In the genomic region with DNA sequence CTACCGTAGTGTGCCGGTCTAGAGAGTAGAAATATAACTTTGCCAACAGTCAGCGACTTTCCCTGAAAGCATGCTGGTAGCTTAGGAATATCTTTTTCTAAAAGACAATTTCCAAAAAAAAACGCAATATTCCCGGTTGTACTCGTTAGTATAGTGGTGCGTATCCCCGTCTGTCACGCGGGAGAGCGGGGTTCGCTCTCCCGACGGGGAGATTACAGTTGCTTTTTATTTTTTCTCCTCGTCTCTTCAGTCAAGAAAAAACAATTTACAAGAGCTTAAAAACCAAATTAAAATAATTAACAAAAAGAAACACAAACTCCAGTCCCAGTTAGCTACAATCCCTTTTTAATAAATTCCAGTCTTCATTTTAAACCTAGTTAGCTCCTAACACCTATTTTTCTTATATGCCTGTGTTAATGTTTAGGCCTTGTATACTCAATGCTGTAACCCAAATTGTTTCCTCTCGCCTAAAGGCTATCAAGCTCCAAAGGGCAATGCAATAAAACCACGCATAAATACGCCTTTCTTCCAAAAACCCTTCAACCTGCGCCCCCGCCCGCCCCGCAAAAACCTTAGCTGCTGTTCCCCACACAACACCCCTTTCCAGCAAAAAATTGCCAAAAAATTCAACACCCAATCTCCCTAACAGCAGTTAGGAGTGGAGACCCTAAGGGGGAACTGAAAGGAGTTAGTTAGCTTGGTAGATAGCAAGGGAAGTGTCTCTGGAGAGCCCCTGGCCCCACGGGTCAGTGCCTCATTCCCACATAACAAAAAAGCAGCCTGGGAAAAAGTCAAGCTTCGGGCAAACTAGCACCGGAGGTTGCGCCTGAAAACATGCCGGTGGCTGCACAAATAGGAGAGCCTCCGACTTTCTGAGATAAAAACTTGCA, we compare ENCODE assay signal across 8 cellular contexts. TPM values are rescaled to one million over a fixed set of nuclear protein-coding genes. Genes with fewer than 3 reads are reported as not detected.
DNase-seq lines count a peak whose midpoint lies in the region; ATAC-seq and TF ChIP-seq lines count a peak whose summit lies in the region.

No MANE protein-coding gene starts in this region.

- peak overlapping the region; percentile 66 for H3K4me3 Mint-ChIP-seq in Caco-2 (ENCODE audit: unreplicated experiment)

- H3K27ac Mint-ChIP-seq in Caco-2 (ENCODE audit: unreplicated experiment) = no peak overlapping the region

- H3K36me3 ChIP-seq in Caco-2 (ENCODE audit: control insufficient read depth, insufficient read depth, low read length) (no peaks in the 10 kb centered on the region), PC-3 (ENCODE audit: low read depth, low read length) (no peaks in the 10 kb centered on the region), neutrophil (no peaks in the 10 kb centered on the region)

- peak overlapping the region; percentile 73; the same call in 1 of the 2 replicates for H3K9ac ChIP-seq in PC-3 (ENCODE audit: low read length)

- CTCF ChIA-PET in Caco-2 (lab: Charles Lee) = interaction anchor here (0.6 kb wide), 1 partner anchor 318 kb away, joined by 8 read pairs; no protein-coding TSS in a partner anchor
- CTCF ChIA-PET in PC-3 (lab: Charles Lee) = no interaction called here
- CTCF ChIA-PET in RWPE1 (lab: Yijun Ruan, JAX) = interaction anchor here (1.2 kb wide), 1 partner anchor 206 kb away, joined by 3 read pairs; no protein-coding TSS in a partner anchor

- no TSS peak for BruUV-seq in Caco-2 (replicated peaks; lab: Mats Ljungman, UMichigan)
- BruUV-seq in PC-3 (replicated peaks; lab: Mats Ljungman, UMichigan) = no TSS peak

- peaks cover 10% of the 10 kb centered on the region for H3K4me1 Mint-ChIP-seq in Caco-2 (ENCODE audit: low read depth, unreplicated experiment)

- no peak overlapping the region for H3K27ac ChIP-seq in PC-3 (ENCODE audit: low read length)
- H3K27ac ChIP-seq in neutrophil = peak overlapping the region; percentile 89
- no peak overlapping the region for H3K27ac ChIP-seq in RWPE1

- no peak for TF ChIP-seq POLR2A in erythroblast (IDR thresholded peaks at IDR 0.05; ENCODE audit: low read length)

- TF ChIP-seq CTCF in Caco-2 (IDR thresholded peaks at IDR 0.05; ENCODE audit: insufficient read depth in 1 of 2, low read depth in 1 of 2, low read length in 1 of 2, severe bottlenecking in 1 of 2, unreplicated experiment in 1 of 2) (no peak), PC-3 (conservative IDR thresholded peaks at IDR 0.05; ENCODE audit: low read depth, low read length) (no peak), neutrophil (IDR thresholded peaks at IDR 0.05) (no peak), RWPE1 (conservative IDR thresholded peaks at IDR 0.05; ENCODE audit: low read depth) (no peak)

- H3K36me3 Mint-ChIP-seq in Caco-2 (ENCODE audit: insufficient read depth, unreplicated experiment) = peaks cover 14% of the 10 kb centered on the region

- H3K9me2 ChIP-seq in PC-3 (replicated peaks; ENCODE audit: low read length) = no peaks in the 10 kb centered on the region

- no peaks in the 10 kb centered on the region for H4K20me1 ChIP-seq in PC-3 (ENCODE audit: low read length)

- no peaks in the 10 kb centered on the region for H3F3A ChIP-seq in PC-3 (ENCODE audit: low read length, unreplicated experiment)

- intact Hi-C loops in Caco-2 (cut with micrococcal nuclease; ENCODE audit: unreplicated experiment) = loop anchor here (5.0 kb wide), 1 partner anchor 80 kb away; no protein-coding TSS in a partner anchor
- intact Hi-C loops in PC-3 (cut with micrococcal nuclease) = loop anchor here (2.0 to 10.0 kb wide), 3 partner anchors 45 to 137 kb away; no protein-coding TSS in a partner anchor

- DNase-seq in Caco-2 (no peak), PC-3 (no peak), erythroblast (lab: John Stamatoyannopoulos, UW) (peak; percentile 47 to 55), RWPE1 (ENCODE audit: low spot score) (no peak), Ammon's horn (ENCODE audit: low spot score) (no peak), NCI-H2196 treated with DMSO at 0.1 percent for 48 hours (lab: John Stamatoyannopoulos, UW; ENCODE audit: unreplicated experiment) (no peak), DMS 273 (lab: John Stamatoyannopoulos, UW; ENCODE audit: unreplicated experiment) (no peak)

- H3K4me2 ChIP-seq in PC-3 (ENCODE audit: low read length) = peak overlapping the region; percentile 85

- no peaks in the 10 kb centered on the region for H3K27me3 ChIP-seq in Caco-2 (replicated peaks; ENCODE audit: control insufficient read depth, insufficient read depth, low read length)
- H3K27me3 ChIP-seq in PC-3 (ENCODE audit: low read length) = no peaks in the 10 kb centered on the region
- no peaks in the 10 kb centered on the region for H3K27me3 ChIP-seq in neutrophil

- no peaks in the 10 kb centered on the region for H3K79me2 ChIP-seq in PC-3 (ENCODE audit: low read length)

- no peaks in the 10 kb centered on the region for H3K4me1 ChIP-seq in Caco-2
- H3K4me1 ChIP-seq in PC-3 (ENCODE audit: insufficient read depth, low read length) = peaks cover 12% of the 10 kb centered on the region
- H3K4me1 ChIP-seq in neutrophil (ENCODE audit: control insufficient read depth in 1 of 2, insufficient read depth in 1 of 2, low read depth in 1 of 2, low read length in 1 of 2) = peaks cover 44 to 52% of the 10 kb centered on the region in 2 experiments

- no peak overlapping the region for H3K4me3 ChIP-seq in Caco-2 (ENCODE audit: low read depth, low read length)
- peak overlapping the region; percentile 69 for H3K4me3 ChIP-seq in PC-3 (ENCODE audit: low read length)
- peak overlapping the region; percentile 31 to 36 for H3K4me3 ChIP-seq in neutrophil (ENCODE audit: low read depth in 1 of 2, low read length in 1 of 2)

- no peaks in the 10 kb centered on the region for H3K27me3 Mint-ChIP-seq in Caco-2 (ENCODE audit: insufficient read depth, unreplicated experiment)

- ATAC-seq in PC-3 = no peak

- H2AFZ ChIP-seq in PC-3 (ENCODE audit: low read length) = peak overlapping the region; percentile 84

- no peaks in the 10 kb centered on the region for H3K9me3 ChIP-seq in Caco-2
- H3K9me3 ChIP-seq in PC-3 (ENCODE audit: low read length) = no peaks in the 10 kb centered on the region
- no peaks in the 10 kb centered on the region for H3K9me3 ChIP-seq in neutrophil

- POLR2A ChIA-PET in Caco-2 (lab: Charles Lee) (no interaction called here), PC-3 (lab: Charles Lee; ENCODE audit: unreplicated experiment) (interaction anchor here (0.6 kb wide), 1 partner anchor 130 kb away, joined by 4 read pairs; no protein-coding TSS in a partner anchor), RWPE1 (lab: Yijun Ruan, JAX; ENCODE audit: low non-redundant PET) (no interaction called here)

- H3K9me3 Mint-ChIP-seq in Caco-2 (ENCODE audit: unreplicated experiment) = no peaks in the 10 kb centered on the region

RNA-seq across cellular contexts. Expression of a gene that starts 7.9 kb away (rescaled TPM):
- 0.32 and 0.60 TPM in 2 replicates for total RNA-seq in Caco-2 (2022)
- 3.8 and 4.3 TPM in 2 replicates for total RNA-seq in PC-3 (2014; rRNA removed)

RNA-seq across cellular contexts. Expression of a gene that starts 17.4 kb away (rescaled TPM):
- total RNA-seq in Caco-2 (2022) (not detected in 2 replicates), PC-3 (2014; rRNA removed) (not detected in 2 replicates)

RNA-seq across cellular contexts. Expression of a gene that starts 27.0 kb away (rescaled TPM):
- not detected in 2 replicates for total RNA-seq in Caco-2 (2022)
- total RNA-seq in PC-3 (2014; rRNA removed) = 0.73 and 0.98 TPM in 2 replicates

Comparison
In these comparisons a context has a peak if more than half of its experiments do, and no peak if none do; other contexts are left out.
1. DNase-seq: peak in erythroblast (2 of 2); none in Caco-2 (0 of 2), PC-3 (single experiment), RWPE1 (single experiment), Ammon's horn (single experiment), NCI-H2196 treated with DMSO at 0.1 percent for 48 hours (single experiment) and DMS 273 (single experiment).